In the genomic region with DNA sequence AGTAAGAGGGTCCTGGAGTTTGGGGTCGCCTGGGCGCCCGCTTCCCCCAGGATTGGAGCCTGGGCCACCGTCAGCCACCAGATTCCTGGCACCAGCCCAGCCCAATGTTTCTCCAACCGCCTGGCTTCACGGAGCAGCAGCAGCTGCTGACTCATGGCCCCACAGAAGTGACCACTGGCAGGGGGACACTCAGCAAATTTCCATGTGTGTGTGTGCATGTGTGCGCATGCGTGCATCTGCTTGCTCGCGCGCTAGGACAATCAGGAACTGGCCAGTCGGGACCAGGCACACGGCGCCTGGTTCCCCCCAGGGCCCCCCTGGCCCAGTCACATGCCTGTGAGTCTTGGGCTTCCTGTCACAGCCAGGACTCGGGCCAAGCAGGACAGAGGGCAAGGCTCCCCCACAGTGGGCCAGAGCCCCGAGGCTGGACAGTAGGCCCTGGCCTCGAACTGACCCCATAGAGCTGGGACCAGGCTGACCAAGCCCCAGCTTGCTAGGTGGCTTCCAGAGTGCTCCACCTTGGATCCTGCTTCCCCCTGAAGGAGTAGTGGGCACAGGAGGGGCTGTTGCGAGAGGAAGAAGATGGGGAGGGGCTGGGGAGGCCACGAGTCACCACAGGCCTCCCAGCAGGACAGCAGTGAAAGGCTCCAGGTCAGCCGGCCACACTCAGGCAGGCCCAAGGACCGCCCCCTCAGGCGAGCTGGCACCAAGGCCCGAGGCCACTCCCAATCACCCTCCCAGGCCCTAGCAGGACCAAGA, we compare ENCODE assay signal across 1 cellular context.
TF ChIP-seq lines count a peak whose summit lies in the region.

No MANE protein-coding gene starts in this region.

TF ChIP-seq in IMR-90, 13 proteins besides CTCF, POLR2A, EP300 and RAD21:
- TF ChIP-seq MAZ (IDR thresholded peaks at IDR 0.05; ENCODE audit: borderline replicate concordance, low read depth, low read length) (no peak), FOS (IDR thresholded peaks at IDR 0.05; ENCODE audit: low read depth, low read length) (peak; percentile 16; the same call in 1 of the 2 replicates), RCOR1 (IDR thresholded peaks at IDR 0.05; ENCODE audit: insufficient replicate concordance, low read length) (no peak), RFX5 (IDR thresholded peaks at IDR 0.05; ENCODE audit: low read depth, low read length) (no peak), NFE2L2 (IDR thresholded peaks at IDR 0.05; ENCODE audit: low read depth, low read length) (peak; percentile 65; the same call in 1 of the 2 replicates), MAFK (IDR thresholded peaks at IDR 0.05; ENCODE audit: low read depth, low read length) (peak; percentile 70), SMC3 (IDR thresholded peaks at IDR 0.05; ENCODE audit: low read depth, low read length) (no peak), MXI1 (IDR thresholded peaks at IDR 0.05; ENCODE audit: borderline replicate concordance, low read depth, low read length) (peak; percentile 44; the same call in 1 of the 2 replicates), CHD1 (IDR thresholded peaks at IDR 0.05; ENCODE audit: low read depth, low read length) (no peak), BHLHE40 (IDR thresholded peaks at IDR 0.05; ENCODE audit: low read depth, low read length) (no peak), CEBPB (IDR thresholded peaks at IDR 0.05; ENCODE audit: low read depth, low read length) (no peak), ELK1 (IDR thresholded peaks at IDR 0.05; ENCODE audit: borderline replicate concordance, low read depth, low read length) (no peak), USF2 (IDR thresholded peaks at IDR 0.05; ENCODE audit: low read depth, low read length) (peak; percentile 16; the same call in 1 of the 2 replicates)
